16 cellular contexts compared by ENCODE assay signal in the genomic region with DNA sequence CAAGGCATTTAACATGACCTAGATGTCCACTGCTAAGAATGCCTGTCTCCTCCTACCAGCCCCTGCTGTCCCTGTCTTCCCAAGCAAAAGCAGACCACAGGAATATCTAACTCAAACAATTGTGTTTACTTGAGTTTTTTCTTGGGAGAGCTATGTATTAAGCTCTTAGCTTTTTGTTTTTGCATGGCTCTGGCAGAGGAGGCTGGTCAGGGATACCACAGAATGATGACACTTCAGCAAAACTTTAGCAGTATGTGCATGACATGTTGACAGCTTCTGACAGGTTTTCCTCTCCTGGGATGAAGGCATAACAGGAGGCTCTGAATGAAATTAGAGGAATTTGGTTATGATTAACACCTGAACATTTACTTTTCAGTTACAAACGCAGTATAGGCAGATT. TPM values are rescaled to one million over a fixed set of nuclear protein-coding genes. Genes with fewer than 3 reads are reported as not detected.
DNase-seq lines count a peak whose midpoint lies in the region; ATAC-seq and TF ChIP-seq lines count a peak whose summit lies in the region.
"Had no signal": no experiment of that assay in that cellular context is flagged by ENCODE, and none has a peak within 500 bp of the region (broad histone marks: within the 10 kb centered on the region; RNA-seq: fewer than 3 reads in every experiment).

No MANE protein-coding gene starts in this region.

- no peak overlapping the region for H3K4me3 ChIP-seq in right atrium auricular region
- H3K4me3 ChIP-seq: pancreas, SK-N-MC had no signal

- DNase-seq in Right ventricle myocardium superior, result no peak
- DNase-seq in right atrium auricular region (ENCODE audit: low spot score), result no peak
- DNase-seq in activated CD4-positive, alpha-beta memory T cell treated with anti-CD3 and anti-CD28 coated beads, Interleukin-2, amount 10 ng/mL, durations not matched to agents 7 days and 5 days, result no peak
- no peak for DNase-seq in left ventricle myocardium superior
- DNase-seq in stimulated activated naive CD8-positive, alpha-beta T cell treated with anti-CD3 and anti-CD28 coated beads, Interleukin-15, amount 100 ng/mL, for 72 hours, result no peak
- DNase-seq in cerebellum (ENCODE audit: low spot score), result no peak
- DNase-seq in CD1c-positive myeloid dendritic cell (ENCODE audit: extremely low spot score), result no peak
- DNase-seq: activated CD4-positive, alpha-beta T cell treated with anti-CD3 and anti-CD28 coated beads for 1 hour; amniotic stem cell; effector CD8-positive, alpha-beta T cell; NCI-H187 treated with DMSO at 0.1 percent for 48 hours; pancreas; stimulated activated CD4-positive, alpha-beta T cell treated with anti-CD3 and anti-CD28 coated beads, Interleukin-2, amount 100 ng/mL, for 48 hours; stimulated activated naive CD4-positive, alpha-beta T cell had no signal

- H3K4me3 Mint-ChIP-seq in activated CD4-positive, alpha-beta memory T cell treated with anti-CD3 and anti-CD28 coated beads, Interleukin-2, amount 10 ng/mL, durations not matched to agents 7 days and 5 days, result peak overlapping the region; percentile 35
- peak overlapping the region; percentile 84 to 85 for H3K4me3 Mint-ChIP-seq in stimulated activated naive CD8-positive, alpha-beta T cell treated with anti-CD3 and anti-CD28 coated beads, Interleukin-15, amount 100 ng/mL, for 72 hours

- peaks cover 88% of the 10 kb centered on the region for H3K4me1 Mint-ChIP-seq in activated CD4-positive, alpha-beta memory T cell treated with anti-CD3 and anti-CD28 coated beads, Interleukin-2, amount 10 ng/mL, durations not matched to agents 7 days and 5 days
- peaks cover 97% of the 10 kb centered on the region for H3K4me1 Mint-ChIP-seq in stimulated activated naive CD8-positive, alpha-beta T cell treated with anti-CD3 and anti-CD28 coated beads, Interleukin-15, amount 100 ng/mL, for 72 hours

- H3K9me3 ChIP-seq in right atrium auricular region, result no peaks in the 10 kb centered on the region
- H3K9me3 ChIP-seq: pancreas had no signal

- peaks cover 23% of the 10 kb centered on the region for H3K36me3 ChIP-seq in right atrium auricular region

- CTCF ChIA-PET in activated CD4-positive, alpha-beta memory T cell treated with anti-CD3 and anti-CD28 coated beads, Interleukin-2, amount 10 ng/mL, durations not matched to agents 7 days and 5 days (lab: Charles Lee), result interaction anchor here (1.0 to 3.8 kb wide), 4 partner anchors 15 to 406 kb away, joined by 4 to 36 read pairs (median 5); no protein-coding TSS in a partner anchor

- no peaks in the 10 kb centered on the region for H3K27me3 Mint-ChIP-seq in activated CD4-positive, alpha-beta memory T cell treated with anti-CD3 and anti-CD28 coated beads, Interleukin-2, amount 10 ng/mL, durations not matched to agents 7 days and 5 days
- no peaks in the 10 kb centered on the region for H3K27me3 Mint-ChIP-seq in stimulated activated naive CD8-positive, alpha-beta T cell treated with anti-CD3 and anti-CD28 coated beads, Interleukin-15, amount 100 ng/mL, for 72 hours

- H3K4me1 ChIP-seq in right atrium auricular region, result peaks cover 0 to 99% of the 10 kb centered on the region in 2 donors

- TF ChIP-seq CTCF in right atrium auricular region (IDR thresholded peaks at IDR 0.05), result no peak

- no peaks in the 10 kb centered on the region for H3K9me3 Mint-ChIP-seq in activated CD4-positive, alpha-beta memory T cell treated with anti-CD3 and anti-CD28 coated beads, Interleukin-2, amount 10 ng/mL, durations not matched to agents 7 days and 5 days
- no peaks in the 10 kb centered on the region for H3K9me3 Mint-ChIP-seq in stimulated activated naive CD8-positive, alpha-beta T cell treated with anti-CD3 and anti-CD28 coated beads, Interleukin-15, amount 100 ng/mL, for 72 hours

- POLR2A ChIA-PET in activated CD4-positive, alpha-beta memory T cell treated with anti-CD3 and anti-CD28 coated beads, Interleukin-2, amount 10 ng/mL, durations not matched to agents 7 days and 5 days (lab: Charles Lee), result interaction anchor here (0.8 to 5.7 kb wide), 10 partner anchors 10 to 617 kb away, joined by 3 to 54 read pairs (median 3); partner anchors contain the start of gene TUBA1B

- H3K27ac Mint-ChIP-seq in activated CD4-positive, alpha-beta memory T cell treated with anti-CD3 and anti-CD28 coated beads, Interleukin-2, amount 10 ng/mL, durations not matched to agents 7 days and 5 days, result peak overlapping the region; percentile 85
- peak overlapping the region; percentile 90 to 99 for H3K27ac Mint-ChIP-seq in stimulated activated naive CD8-positive, alpha-beta T cell treated with anti-CD3 and anti-CD28 coated beads, Interleukin-15, amount 100 ng/mL, for 72 hours

- peaks cover 68% of the 10 kb centered on the region for H3K36me3 Mint-ChIP-seq in activated CD4-positive, alpha-beta memory T cell treated with anti-CD3 and anti-CD28 coated beads, Interleukin-2, amount 10 ng/mL, durations not matched to agents 7 days and 5 days (ENCODE audit: low read depth)

- intact Hi-C loops in Right ventricle myocardium superior (cut with DNase I) (no loop called here), left ventricle myocardium superior (cut with micrococcal nuclease) (no loop called here)

- peak overlapping the region in 1 of 2 donors; percentile 5 for H3K27ac ChIP-seq in right atrium auricular region
- H3K27ac ChIP-seq: pancreas, SK-N-MC had no signal

- no peaks in the 10 kb centered on the region for H3K27me3 ChIP-seq in right atrium auricular region
- H3K27me3 ChIP-seq: pancreas had no signal

- peak; percentile 47 for ATAC-seq in Right ventricle myocardium superior (ENCODE audit: poor library complexity)
- ATAC-seq in left ventricle myocardium superior, result peak; percentile 29
- no peak for ATAC-seq in stimulated activated naive CD8-positive, alpha-beta T cell treated with anti-CD3 and anti-CD28 coated beads, Interleukin-15, amount 100 ng/mL, for 72 hours
- ATAC-seq in GM19351 (IDR thresholded peaks at IDR 0.05; ENCODE audit: unreplicated experiment), result no peak
- ATAC-seq: pancreas had no signal

RNA-seq across cellular contexts. Expression of gene TMBIM6, which starts 6.9 kb away (rescaled TPM):
- total RNA-seq in Right ventricle myocardium superior (233 TPM), right atrium auricular region (100 to 1,000 TPM; 196 to 248 TPM), left ventricle myocardium superior (255 TPM), cerebellum (244 TPM)
- total RNA-seq in activated CD4-positive, alpha-beta memory T cell treated with anti-CD3 and anti-CD28 coated beads, Interleukin-2, amount 10 ng/mL, durations not matched to agents 7 days and 5 days, result 100 to 1,000 TPM; 600 to 613 TPM

RNA-seq across cellular contexts. Expression of gene FMNL3, which starts 41.1 kb away (rescaled TPM):
- total RNA-seq in Right ventricle myocardium superior, result 9.4 TPM
- total RNA-seq in right atrium auricular region, result 10 to 100 TPM in 1 of 2 donors, 1 to 10 TPM in 1; 9.0 to 19.7 TPM
- total RNA-seq in activated CD4-positive, alpha-beta memory T cell treated with anti-CD3 and anti-CD28 coated beads, Interleukin-2, amount 10 ng/mL, durations not matched to agents 7 days and 5 days, result 10 to 100 TPM; 34.7 to 34.9 TPM
- total RNA-seq in left ventricle myocardium superior, result 11.3 TPM
- total RNA-seq in cerebellum, result 22.7 TPM

Comparison
In these comparisons a context has a peak if more than half of its experiments do, and no peak if none do; other contexts are left out.
1. ATAC-seq: peak in Right ventricle myocardium superior (single experiment) and left ventricle myocardium superior (single experiment); none in stimulated activated naive CD8-positive, alpha-beta T cell treated with anti-CD3 and anti-CD28 coated beads, Interleukin-15, amount 100 ng/mL, for 72 hours (single experiment) and GM19351 (single experiment).